Comparison of ENCODE assay signal across 8 cellular contexts in the genomic region with DNA sequence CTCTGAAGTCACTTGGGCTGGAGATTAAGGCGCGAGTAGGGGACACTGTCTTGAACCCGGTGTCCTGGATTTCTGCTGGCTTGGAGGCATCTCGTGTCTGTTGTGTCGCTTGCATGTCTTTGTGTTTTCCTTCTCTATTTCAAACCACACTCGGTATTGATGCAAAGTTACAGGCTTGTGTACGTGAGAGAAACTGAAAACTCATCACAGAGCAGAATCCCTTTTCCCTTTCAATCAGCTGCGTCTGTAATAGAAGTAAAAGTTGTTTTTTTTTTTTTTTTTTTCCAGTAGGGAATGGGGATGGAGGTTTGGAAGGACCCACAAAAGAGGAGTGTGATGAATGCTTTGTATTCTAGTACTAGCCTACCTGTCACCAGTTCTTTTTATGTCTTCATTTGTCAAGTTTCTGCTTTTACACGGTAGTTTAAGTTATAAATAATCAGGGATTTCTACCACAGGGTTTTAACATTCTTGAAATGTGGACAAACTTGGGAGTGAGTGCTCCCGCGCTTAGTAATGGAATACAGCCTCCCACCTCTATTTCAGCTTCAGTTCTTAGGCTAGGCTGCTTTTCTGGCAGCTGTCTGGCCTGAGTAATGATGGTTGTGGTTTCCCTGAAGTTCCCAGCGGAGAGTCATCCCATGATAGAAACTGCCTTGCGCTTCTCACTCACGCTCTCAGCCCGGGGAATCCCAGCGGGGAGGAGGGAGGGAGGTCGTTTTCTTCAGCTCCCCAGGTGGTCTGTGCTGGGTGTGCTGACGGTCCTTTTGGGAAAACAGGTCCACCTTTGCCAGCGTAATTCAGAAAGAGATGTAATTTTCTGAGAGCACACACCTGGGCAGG. TPM values are rescaled to one million over a fixed set of nuclear protein-coding genes. Genes with fewer than 3 reads are reported as not detected.
DNase-seq lines count a peak whose midpoint lies in the region; ATAC-seq, FAIRE-seq and TF ChIP-seq lines count a peak whose summit lies in the region.

No MANE protein-coding gene starts in this region.

- peak overlapping the region; percentile 65 for H3K4me2 ChIP-seq in H9 (ENCODE audit: insufficient read depth, insufficient read length, low read length)
- H3K4me2 ChIP-seq in Loucy (ENCODE audit: low read depth, low read length, poor library complexity, severe bottlenecking), result peak overlapping the region; percentile 86

- peaks cover 15% of the 10 kb centered on the region for H3K27me3 Mint-ChIP-seq in H9 (ENCODE audit: low read depth)
- H3K27me3 Mint-ChIP-seq in activated CD8-positive, alpha-beta T cell treated with anti-CD3 and anti-CD28 coated beads, Interleukin-2, amount 10 ng/mL, durations not matched to agents 7 days and 5 days (ENCODE audit: low read depth), result peaks cover 55% of the 10 kb centered on the region
- H3K27me3 Mint-ChIP-seq in nephron (ENCODE audit: low read depth), result peaks cover 51% of the 10 kb centered on the region

- no peak overlapping the region for H2BK20ac ChIP-seq in H9 (ENCODE audit: low read depth, low read length, poor library complexity, severe bottlenecking)

- H3K56ac ChIP-seq in H9 (ENCODE audit: insufficient read length, low read depth, low read length), result no peak overlapping the region

- no peak overlapping the region for H4K91ac ChIP-seq in H9 (ENCODE audit: insufficient read length, low read depth, low read length)

- no peak overlapping the region for H4K8ac ChIP-seq in H9 (replicated peaks; ENCODE audit: insufficient read length, low read depth, low read length)

- H3K4ac ChIP-seq in H9 (ENCODE audit: low read depth, low read length), result no peak overlapping the region

- DNase-seq in activated CD4-positive, alpha-beta T cell treated with anti-CD3 and anti-CD28 coated beads for 24 hours (ENCODE audit: low read depth in 2 of 2), result peak; percentile 24 to 34
- no peak for DNase-seq in activated CD4-positive, alpha-beta T cell treated with anti-CD3 and anti-CD28 coated beads for 4 hours
- DNase-seq in H9 (peak; percentile 55), fibroblast of mammary gland (ENCODE audit: low read depth) (peak; percentile 98), urothelium cell line (ENCODE audit: low spot score) (peak; percentile 80)
- DNase-seq in activated CD8-positive, alpha-beta T cell treated with anti-CD3 and anti-CD28 coated beads, Interleukin-2, amount 10 ng/mL, durations not matched to agents 7 days and 5 days, result peak; percentile 23

- no peaks in the 10 kb centered on the region for H3K36me3 ChIP-seq in Loucy (ENCODE audit: insufficient read depth, low read length)

- H2AK5ac ChIP-seq in H9 (ENCODE audit: insufficient read length, low read length), result no peak overlapping the region

- TF ChIP-seq CTCF in H9 (conservative IDR thresholded peaks at IDR 0.05) (no peak), Loucy (conservative IDR thresholded peaks at IDR 0.05; ENCODE audit: low read length) (no peak), fibroblast of mammary gland (conservative IDR thresholded peaks at IDR 0.05; ENCODE audit: control insufficient read depth, insufficient read depth, low read depth, low read length) (no peak), nephron (IDR thresholded peaks at IDR 0.05; ENCODE audit: unreplicated experiment in 3 of 3) (no peak)

- no peak overlapping the region for H4K5ac ChIP-seq in H9 (ENCODE audit: insufficient read length, low read depth, low read length)

- H2AFZ ChIP-seq in H9 (ENCODE audit: low read length) (no peak overlapping the region), Loucy (ENCODE audit: low read length) (no peak overlapping the region)

- H2BK120ac ChIP-seq in H9 (ENCODE audit: low read depth, low read length, poor library complexity, severe bottlenecking), result no peak overlapping the region

- 0 out of 2 replicates have a peak overlapping the region, but pooled peaks have one; percentile 14 for H3K14ac ChIP-seq in H9 (ENCODE audit: insufficient read depth, low read length)

- H3K79me2 ChIP-seq in H9 (ENCODE audit: insufficient read depth, low read length) (peaks cover 8% of the 10 kb centered on the region; the same call in 1 of the 2 replicates), Loucy (ENCODE audit: insufficient read depth, low read length) (peaks cover 60% of the 10 kb centered on the region)

- H3K9me3 ChIP-seq in H9 (ENCODE audit: control insufficient read depth, low read depth, low read length), result no peaks in the 10 kb centered on the region
- H3K9me3 ChIP-seq in Loucy (ENCODE audit: insufficient read depth, low read depth, low read length), result no peaks in the 10 kb centered on the region

- POLR2A ChIA-PET in activated CD8-positive, alpha-beta T cell treated with anti-CD3 and anti-CD28 coated beads, Interleukin-2, amount 10 ng/mL, durations not matched to agents 7 days and 5 days (lab: Charles Lee), result interaction anchor here (0.7 kb wide), 1 partner anchor 339 kb away, joined by 3 read pairs; no protein-coding TSS in a partner anchor

- H3K18ac ChIP-seq in H9 (ENCODE audit: insufficient read length, low read depth, low read length), result no peak overlapping the region

- H2BK12ac ChIP-seq in H9 (ENCODE audit: insufficient read length, low read depth, low read length), result no peak overlapping the region

- H3K9me2 ChIP-seq in Loucy (replicated peaks; ENCODE audit: low read depth, low read length), result no peaks in the 10 kb centered on the region

- no peaks in the 10 kb centered on the region for H4K20me1 ChIP-seq in H9 (ENCODE audit: control insufficient read depth, insufficient read depth, insufficient read length)
- peaks cover 39% of the 10 kb centered on the region for H4K20me1 ChIP-seq in Loucy (ENCODE audit: insufficient read depth, low read length, poor library complexity, severe bottlenecking)

- H3K27me3 ChIP-seq in H9 (ENCODE audit: insufficient read depth, low read length), result no peaks in the 10 kb centered on the region
- H3K27me3 ChIP-seq in Loucy (ENCODE audit: insufficient read depth, low read length, poor library complexity, severe bottlenecking), result no peaks in the 10 kb centered on the region

- H3K9ac ChIP-seq in H9 (ENCODE audit: extremely low read depth, insufficient read length, low read length) (no peak overlapping the region), Loucy (ENCODE audit: low read depth, low read length, poor library complexity, severe bottlenecking) (peak overlapping the region; percentile 78)

- H3K36me3 Mint-ChIP-seq in H9 (ENCODE audit: insufficient read depth in 1 of 3, low read depth in 3 of 3) (peaks cover 0 to 3% (median 0%) of the 10 kb centered on the region in 3 experiments; a peak in 3 of 7 replicates), nephron (ENCODE audit: low read depth) (no peaks in the 10 kb centered on the region)
- H3K36me3 Mint-ChIP-seq in activated CD8-positive, alpha-beta T cell treated with anti-CD3 and anti-CD28 coated beads, Interleukin-2, amount 10 ng/mL, durations not matched to agents 7 days and 5 days (ENCODE audit: low read depth), result no peaks in the 10 kb centered on the region

- no peaks in the 10 kb centered on the region; a peak in 1 of 5 replicates for H3K9me3 Mint-ChIP-seq in H9
- H3K9me3 Mint-ChIP-seq in activated CD8-positive, alpha-beta T cell treated with anti-CD3 and anti-CD28 coated beads, Interleukin-2, amount 10 ng/mL, durations not matched to agents 7 days and 5 days (ENCODE audit: insufficient read depth), result no peaks in the 10 kb centered on the region
- no peaks in the 10 kb centered on the region for H3K9me3 Mint-ChIP-seq in nephron

- H3K79me1 ChIP-seq in H9 (ENCODE audit: insufficient read depth, low read depth, low read length, poor library complexity, severe bottlenecking), result peaks cover 5% of the 10 kb centered on the region

- no peak overlapping the region for H2BK15ac ChIP-seq in H9 (ENCODE audit: low read depth, low read length)

- no peak overlapping the region for H3K23ac ChIP-seq in H9 (ENCODE audit: insufficient read length, low read depth, low read length)

- H3K4me1 Mint-ChIP-seq in H9 (peaks cover 48 to 58% of the 10 kb centered on the region in 2 experiments), nephron (peaks cover 17% of the 10 kb centered on the region)
- peaks cover 31% of the 10 kb centered on the region for H3K4me1 Mint-ChIP-seq in activated CD8-positive, alpha-beta T cell treated with anti-CD3 and anti-CD28 coated beads, Interleukin-2, amount 10 ng/mL, durations not matched to agents 7 days and 5 days (ENCODE audit: low read depth)

- H3K4me3 ChIP-seq in Loucy (ENCODE audit: low read length, poor library complexity, severe bottlenecking), result peak overlapping the region; percentile 83
- peak overlapping the region; percentile 82 for H3K4me3 ChIP-seq in fibroblast of mammary gland (ENCODE audit: control insufficient read depth, low read depth, low read length)

- WGBS in H9 (ENCODE audit: extremely low coverage, insufficient read length, low lambda C conversion rate), result no CpG with 5 or more reads among the region's 19 CpGs

- no peak overlapping the region for H2BK5ac ChIP-seq in H9 (ENCODE audit: insufficient read length, low read length)

- H3F3A ChIP-seq in Loucy (ENCODE audit: low read depth), result peaks cover 12% of the 10 kb centered on the region; the same call in 1 of the 2 replicates

- FAIRE-seq in urothelium cell line (lab: Jason Lieb, UNC), result no peak

- H3T11ph ChIP-seq in H9 (ENCODE audit: low read length), result no peak overlapping the region

- peaks cover 13% of the 10 kb centered on the region for H3K23me2 ChIP-seq in H9 (ENCODE audit: insufficient read length, low read depth, low read length, poor library complexity, severe bottlenecking)

- H3K27ac Mint-ChIP-seq in H9 (no peak overlapping the region; a peak in 1 of 7 replicates), nephron (peak overlapping the region in 2 of 3 experiments; percentile 15 to 18)
- no peak overlapping the region for H3K27ac Mint-ChIP-seq in activated CD8-positive, alpha-beta T cell treated with anti-CD3 and anti-CD28 coated beads, Interleukin-2, amount 10 ng/mL, durations not matched to agents 7 days and 5 days

- no peak overlapping the region for H3K27ac ChIP-seq in H9 (ENCODE audit: insufficient read length, low read depth, low read length)

- peak; percentile 23 for ATAC-seq in activated CD8-positive, alpha-beta T cell treated with anti-CD3 and anti-CD28 coated beads, Interleukin-2, amount 10 ng/mL, durations not matched to agents 7 days and 5 days

- peak overlapping the region; percentile 73 to 79 for H3K4me3 Mint-ChIP-seq in H9
- H3K4me3 Mint-ChIP-seq in activated CD8-positive, alpha-beta T cell treated with anti-CD3 and anti-CD28 coated beads, Interleukin-2, amount 10 ng/mL, durations not matched to agents 7 days and 5 days, result peak overlapping the region; percentile 66
- H3K4me3 Mint-ChIP-seq in nephron, result peak overlapping the region; percentile 86 to 93 (median 89)

- CTCF ChIA-PET in activated CD8-positive, alpha-beta T cell treated with anti-CD3 and anti-CD28 coated beads, Interleukin-2, amount 10 ng/mL, durations not matched to agents 7 days and 5 days (lab: Charles Lee), result interaction anchor here (1.5 to 9.4 kb wide), 2 partner anchors 17 to 121 kb away, joined by 5 to 77 read pairs; no protein-coding TSS in a partner anchor

- H3K4me1 ChIP-seq in H9 (ENCODE audit: insufficient read depth, low read length) (peaks cover 16% of the 10 kb centered on the region), Loucy (ENCODE audit: insufficient read depth, low read length, poor library complexity, severe bottlenecking) (peaks cover 63% of the 10 kb centered on the region)

RNA-seq across cellular contexts. Expression of gene TJP2, which starts 0.8 kb away (rescaled TPM):
- total RNA-seq in H9 (2021), result 130 and 133 TPM in 2 replicates
- 1 to 10 TPM; 6.2 to 7.0 TPM for total RNA-seq in activated CD8-positive, alpha-beta T cell treated with anti-CD3 and anti-CD28 coated beads, Interleukin-2, amount 10 ng/mL, durations not matched to agents 7 days and 5 days

Comparison
In these comparisons a context has a peak if more than half of its experiments do, and no peak if none do; other contexts are left out.
1. DNase-seq: peak in activated CD4-positive, alpha-beta T cell treated with anti-CD3 and anti-CD28 coated beads for 24 hours (2 of 2), H9 (single experiment), activated CD8-positive, alpha-beta T cell treated with anti-CD3 and anti-CD28 coated beads, Interleukin-2, amount 10 ng/mL, durations not matched to agents 7 days and 5 days (single experiment), fibroblast of mammary gland (single experiment) and urothelium cell line (single experiment); none in activated CD4-positive, alpha-beta T cell treated with anti-CD3 and anti-CD28 coated beads for 4 hours (0 of 2).
2. H3K27ac Mint-ChIP-seq: peak in nephron (2 of 3); none in H9 (0 of 3) and activated CD8-positive, alpha-beta T cell treated with anti-CD3 and anti-CD28 coated beads, Interleukin-2, amount 10 ng/mL, durations not matched to agents 7 days and 5 days (single experiment).
3. RNA of gene TJP2, which starts 0.8 kb away (total RNA-seq): 130 to 133 TPM in H9; 6.2 to 7.0 TPM in activated CD8-positive, alpha-beta T cell treated with anti-CD3 and anti-CD28 coated beads, Interleukin-2, amount 10 ng/mL, durations not matched to agents 7 days and 5 days; every median in the first group is over 10 times any median in the second.
4. Peak in every context shown above with its lines, with median percentiles within 50 percentile points of each other: H3K4me3 Mint-ChIP-seq.